8 cellular contexts compared by ENCODE assay signal in the genomic region with DNA sequence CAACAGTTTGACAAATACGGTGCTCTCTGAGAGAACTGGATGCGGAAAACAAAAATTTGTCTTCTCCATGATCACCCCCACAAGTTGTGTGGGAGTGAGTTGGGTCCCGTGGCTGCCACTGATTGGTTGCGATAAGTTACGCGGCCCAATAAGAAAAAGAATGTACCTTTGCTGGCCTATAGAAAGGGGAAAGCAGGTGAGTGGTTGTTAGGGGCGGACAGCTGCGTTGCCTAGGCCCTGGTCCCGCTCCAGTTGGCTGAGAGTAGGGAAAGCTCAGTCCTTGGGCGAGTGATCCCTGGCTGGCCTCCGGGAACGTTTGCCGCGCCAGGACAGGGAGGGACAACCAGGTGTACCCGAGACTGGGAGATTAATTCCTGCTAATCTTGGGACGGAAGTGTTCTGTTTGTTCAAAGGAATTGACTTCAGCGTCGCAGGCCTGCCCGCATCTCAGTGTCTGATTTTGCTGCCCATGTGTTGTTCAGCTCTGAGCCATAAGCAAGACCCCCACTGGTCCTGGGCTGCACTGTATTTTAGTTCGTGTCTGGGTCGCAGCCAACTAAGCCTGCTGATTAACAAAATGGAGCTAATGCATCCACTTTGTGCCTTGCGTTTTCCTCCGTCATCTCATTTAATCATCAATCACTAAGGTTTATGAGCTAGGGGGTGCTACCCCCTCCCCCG. TPM values are rescaled to one million over a fixed set of nuclear protein-coding genes. Genes with fewer than 3 reads are reported as not detected.
DNase-seq lines count a peak whose midpoint lies in the region; ATAC-seq, FAIRE-seq and TF ChIP-seq lines count a peak whose summit lies in the region.

No MANE protein-coding gene starts in this region.

- H3K9me3 ChIP-seq in heart right ventricle (no peaks in the 10 kb centered on the region), uterus (no peaks in the 10 kb centered on the region)

- intact Hi-C loops in heart right ventricle (cut with DNase I) (loop anchor here in 4 of 10 donors (1.0 to 10.0 kb wide), 3 partner anchors 46 to 120 kb away; a partner anchor contains a TSS), posterior cingulate gyrus (cut with DNase I) (loop anchor here (5.0 kb wide), 1 partner anchor 52 kb away; no protein-coding TSS in a partner anchor), uterus (cut with DNase I; ENCODE audit: low total_unique reads) (no loop called here)

- FAIRE-seq in GM12891 (lab: Jason Lieb, UNC), result no peak

- 3% methylated on average over 24 of the region's 24 CpGs for WGBS in heart right ventricle, 2 donors

- TF ChIP-seq POLR2A in GM12891 (IDR thresholded peaks at IDR 0.05; ENCODE audit: low read depth, low read length) (peak; percentile 58; the same call in 1 of the 2 replicates), uterus (IDR thresholded peaks at IDR 0.05) (peak; percentile 37 to 48)

- H3K27ac ChIP-seq in heart right ventricle, result peak overlapping the region; percentile 95 to 100 (median 98)
- H3K27ac ChIP-seq in uterus, result peak overlapping the region; percentile 96 to 97

- H3K27me3 ChIP-seq in heart right ventricle, result no peaks in the 10 kb centered on the region
- H3K27me3 ChIP-seq in uterus, result no peaks in the 10 kb centered on the region

- DNase-seq in GM12891 (ENCODE audit: insufficient read length, low spot score), result peak; percentile 82
- peak; percentile 91 for DNase-seq in NCI-H1436 (lab: John Stamatoyannopoulos, UW)
- peak; percentile 99 for DNase-seq in SW480 (ENCODE audit: low spot score)
- peak; percentile 97 for DNase-seq in amniotic epithelial cell (ENCODE audit: low read depth)
- DNase-seq in heart right ventricle, result peak; percentile 86 to 93
- DNase-seq in posterior cingulate gyrus, result peak; percentile 57 to 97 (median 82)
- DNase-seq in uterus, result peak; percentile 91 to 95

- TF ChIP-seq CTCF in heart right ventricle (IDR thresholded peaks at IDR 0.05) (no peak), uterus (IDR thresholded peaks at IDR 0.05) (peak in 1 of 4 experiments; percentile 9)

- ATAC-seq in HG02840 (IDR thresholded peaks at IDR 0.05; ENCODE audit: low FRiP score, unreplicated experiment), result peak; percentile 58
- peak; percentile 86 to 95 (median 90) for ATAC-seq in heart right ventricle

- peaks cover 0 to 32% (median 19%) of the 10 kb centered on the region in 9 donors for H3K36me3 ChIP-seq in heart right ventricle
- no peaks in the 10 kb centered on the region for H3K36me3 ChIP-seq in uterus

- H3K4me1 ChIP-seq in heart right ventricle (peaks cover 12 to 36% (median 27%) of the 10 kb centered on the region in 9 donors), uterus (peaks cover 0 to 13% of the 10 kb centered on the region in 2 donors)

- H3K4me3 ChIP-seq in heart right ventricle (peak overlapping the region; percentile 75 to 98 (median 88)), uterus (peak overlapping the region; percentile 57 to 64)

TF ChIP-seq in GM12891, 5 proteins besides CTCF, POLR2A, EP300 and RAD21:
- no peak for TF ChIP-seq PAX5 (IDR thresholded peaks at IDR 0.05; ENCODE audit: insufficient read depth, low read length, severe bottlenecking)
- TF ChIP-seq POU2F2 (IDR thresholded peaks at IDR 0.05; ENCODE audit: low read depth, low read length), result 0 out of 2 replicates have a peak, but pooled peaks have one; percentile 16
- 0 out of 2 replicates have a peak, but pooled peaks have one; percentile 23 for TF ChIP-seq TAF1 (IDR thresholded peaks at IDR 0.05; ENCODE audit: low read depth, low read length)
- peak; percentile 63 for TF ChIP-seq POLR2AphosphoS5 (IDR thresholded peaks at IDR 0.05; ENCODE audit: low read depth, low read length)
- 0 out of 2 replicates have a peak, but pooled peaks have one; percentile 1 for TF ChIP-seq SPI1 (IDR thresholded peaks at IDR 0.05; ENCODE audit: low read depth, low read length)

RNA-seq across cellular contexts. Expression of a gene that starts 0.8 kb away (rescaled TPM):
- 33.3 TPM for polyA plus RNA-seq in GM12891 (2012; ENCODE audit: low read depth, missing spikeins)
- total RNA-seq in heart right ventricle, result 10 to 100 TPM; 24.1 to 34.0 (median 27.8) TPM
- 10 to 100 TPM; 22.2 to 24.6 TPM for polyA plus RNA-seq in heart right ventricle
- total RNA-seq in uterus, result 10 to 100 TPM; 34.7 to 88.8 (median 60.5) TPM

RNA-seq across cellular contexts. Expression of a gene that starts 13.0 kb away (rescaled TPM):
- 37.7 TPM for polyA plus RNA-seq in GM12891 (2012; ENCODE audit: low read depth, missing spikeins)
- total RNA-seq in heart right ventricle (10 to 100 TPM; 33.8 to 44.8 (median 39.9) TPM), uterus (10 to 100 TPM; 27.6 to 69.2 (median 57.8) TPM)
- polyA plus RNA-seq in heart right ventricle, result 10 to 100 TPM in 1 of 2 donors, 1 to 10 TPM in 1; 6.4 to 39.0 TPM

RNA-seq across cellular contexts. Expression of a gene that starts 13.2 kb away (rescaled TPM):
- polyA plus RNA-seq in GM12891 (2012; ENCODE audit: low read depth, missing spikeins), result 1,748 TPM
- total RNA-seq in heart right ventricle (100 to 1,000 TPM; 536 to 674 (median 617) TPM), uterus (1,000 to 10,000 TPM in 3 of 4 donors, 100 to 1,000 TPM in 1; 161 to 5,220 (median 1,903) TPM)
- polyA plus RNA-seq in heart right ventricle, result 1,000 to 10,000 TPM; 1,297 to 1,540 TPM

RNA-seq across cellular contexts. Expression of a gene that starts 17.6 kb away (rescaled TPM):
- 7.5 TPM for polyA plus RNA-seq in GM12891 (2012; ENCODE audit: low read depth, missing spikeins)
- 1 to 10 TPM; 4.3 to 8.3 (median 6.5) TPM for total RNA-seq in heart right ventricle
- 10 to 100 TPM; 16.5 to 17.5 TPM for polyA plus RNA-seq in heart right ventricle
- total RNA-seq in uterus, result 1 to 10 TPM in 3 of 4 donors, not detected in 1; 4.6 to 9.6 (median 5.7) TPM

RNA-seq across cellular contexts. Expression of a gene that starts 23.4 kb away (rescaled TPM):
- 20.1 TPM for polyA plus RNA-seq in GM12891 (2012; ENCODE audit: low read depth, missing spikeins)
- 10 to 100 TPM; 38.1 to 87.8 (median 69.5) TPM for total RNA-seq in heart right ventricle
- 10 to 100 TPM; 18.5 to 83.6 TPM for polyA plus RNA-seq in heart right ventricle
- total RNA-seq in uterus, result 10 to 100 TPM in 1 of 4 donors, 1 to 10 TPM in 2, under 1 TPM in 1; 0.77 to 16.7 (median 5.5) TPM

Comparison
In these comparisons a context has a peak if more than half of its experiments do, and no peak if none do; other contexts are left out.
1. Peak in every context shown above with its lines: DNase-seq, ATAC-seq, H3K4me3 ChIP-seq and H3K27ac ChIP-seq.